17 cellular contexts compared by ENCODE assay signal in genomic region chr1:89841507-89841906, GRCh38. TPM values are rescaled to one million over a fixed set of nuclear protein-coding genes. Genes with fewer than 3 reads are reported as not detected.
A peak's percentile ranks its signal among the peaks of the same experiment; 100 is the strongest.
DNase-seq lines count a peak whose midpoint lies in the region; ATAC-seq and TF ChIP-seq lines count a peak whose summit lies in the region.
"Had no signal": no experiment of that assay in that cellular context is flagged by ENCODE, and none has a peak within 500 bp of the region (broad histone marks: within the 10 kb centered on the region; RNA-seq: fewer than 3 reads in every experiment).

No MANE protein-coding gene starts in this region.

- ATAC-seq in body of pancreas (peak; percentile 27), right lobe of liver (peak in 3 of 4 donors; percentile 7 to 41 (median 21)), GM19452 (IDR thresholded peaks at IDR 0.05; ENCODE audit: unreplicated experiment) (no peak), GM21515 (IDR thresholded peaks at IDR 0.05; ENCODE audit: unreplicated experiment) (no peak)

- TF ChIP-seq POLR2A in body of pancreas (IDR thresholded peaks at IDR 0.05) (no peak), right lobe of liver (IDR thresholded peaks at IDR 0.05) (no peak)

- H2AFZ ChIP-seq in mammary epithelial cell (ENCODE audit: low read depth, low read length) = no peak overlapping the region

- no peaks in the 10 kb centered on the region for H4K20me1 ChIP-seq in mammary epithelial cell (ENCODE audit: insufficient read depth, low read length)

- H3K27me3 ChIP-seq in mammary epithelial cell (ENCODE audit: insufficient read depth, low read length) (no peaks in the 10 kb centered on the region), body of pancreas (no peaks in the 10 kb centered on the region), right lobe of liver (no peaks in the 10 kb centered on the region)

- H3K9me3 ChIP-seq in mammary epithelial cell (replicated peaks; ENCODE audit: insufficient read depth, low read length) = no peaks in the 10 kb centered on the region
- H3K9me3 ChIP-seq in body of pancreas = no peaks in the 10 kb centered on the region
- no peaks in the 10 kb centered on the region for H3K9me3 ChIP-seq in right lobe of liver

- H3K27ac ChIP-seq in mammary epithelial cell (ENCODE audit: insufficient read depth, low read depth, low read length) = no peak overlapping the region
- H3K27ac ChIP-seq in body of pancreas = peak overlapping the region in 3 of 4 donors; percentile 19 to 60 (median 52)
- H3K27ac ChIP-seq in right lobe of liver = peak overlapping the region in 2 of 3 donors; percentile 86 to 92

- POLR2A ChIA-PET in MCF 10A (lab: Yijun Ruan, JAX) = interaction anchor here (3.7 to 5.8 kb wide), 2 partner anchors 14 to 20 kb away, joined by 24 to 61 read pairs; partner anchors contain the start of gene LRRC8D

- H3K4me1 Mint-ChIP-seq in MCF 10A (ENCODE audit: insufficient read depth, unreplicated experiment) (peaks cover 19% of the 10 kb centered on the region), type B pancreatic cell (ENCODE audit: unreplicated experiment) (peaks cover 43% of the 10 kb centered on the region)

- H3K36me3 ChIP-seq in mammary epithelial cell (ENCODE audit: insufficient read depth, low read length) (no peaks in the 10 kb centered on the region), body of pancreas (replicated peaks in 1 of 2; ENCODE audit: insufficient read depth in 1 of 2, low read depth in 2 of 2) (no peaks in the 10 kb centered on the region), right lobe of liver (no peaks in the 10 kb centered on the region)

- H3K79me2 ChIP-seq in mammary epithelial cell (ENCODE audit: insufficient read depth, low read length) = peaks cover 31% of the 10 kb centered on the region

- CTCF ChIA-PET in MCF 10A (lab: Yijun Ruan, JAX) = interaction anchor here (2.9 to 4.0 kb wide), 4 partner anchors 17 to 148 kb away, joined by 13 to 48 read pairs (median 24); partner anchors contain the start of gene LRRC8D
- CTCF ChIA-PET in mammary epithelial cell (lab: Charles Lee; ENCODE audit: low non-redundant PET) = no interaction called here

- WGBS in mammary epithelial cell (ENCODE audit: low coverage, missing lambda C conversion rate) = 76% methylated on average over 2 of the region's 2 CpGs
- 25 to 51% methylated on average over 2 of the region's 2 CpGs for WGBS in body of pancreas, 2 donors
- 28% methylated on average over 2 of the region's 2 CpGs for WGBS in right lobe of liver (ENCODE audit: insufficient coverage, low coverage, low lambda C conversion rate, missing lambda C conversion rate)

- TF ChIP-seq CTCF in MCF 10A (IDR thresholded peaks at IDR 0.05; ENCODE audit: unreplicated experiment) (no peak), mammary epithelial cell (conservative IDR thresholded peaks at IDR 0.05 in 1 of 2, IDR thresholded peaks at IDR 0.05 in 1 of 2; ENCODE audit: extremely low read depth in 1 of 2, insufficient read depth in 1 of 2, low read depth in 1 of 2, low read length in 2 of 2) (no peak), body of pancreas (IDR thresholded peaks at IDR 0.05) (no peak), right lobe of liver (IDR thresholded peaks at IDR 0.05) (no peak), type B pancreatic cell (conservative IDR thresholded peaks at IDR 0.05) (no peak)

- H3K9me3 Mint-ChIP-seq in MCF 10A (ENCODE audit: unreplicated experiment) = no peaks in the 10 kb centered on the region
- no peaks in the 10 kb centered on the region for H3K9me3 Mint-ChIP-seq in type B pancreatic cell
- H3K9me3 Mint-ChIP-seq: CD4-positive, alpha-beta memory T cell; H9 had no signal

- no peak overlapping the region for H3K9ac ChIP-seq in mammary epithelial cell (ENCODE audit: insufficient read depth, low read length)

- H3K27me3 Mint-ChIP-seq in MCF 10A (ENCODE audit: insufficient read depth, unreplicated experiment) (no peaks in the 10 kb centered on the region), type B pancreatic cell (no peaks in the 10 kb centered on the region)
- H3K27me3 Mint-ChIP-seq: CD4-positive, alpha-beta memory T cell had no signal

- no peak overlapping the region for H3K4me3 ChIP-seq in mammary epithelial cell (replicated peaks in 1 of 3; ENCODE audit: insufficient read depth in 1 of 3, low read depth in 2 of 3, low read length in 3 of 3)
- no peak overlapping the region for H3K4me3 ChIP-seq in body of pancreas
- H3K4me3 ChIP-seq in right lobe of liver = no peak overlapping the region

- H3K36me3 Mint-ChIP-seq in MCF 10A (ENCODE audit: insufficient read depth, unreplicated experiment) (peaks cover 16% of the 10 kb centered on the region), type B pancreatic cell (peaks cover 22% of the 10 kb centered on the region)

- in situ Hi-C loops in mammary epithelial cell (cut with MboI; ENCODE audit: low sequenced_read_pairs in 2 of 2) = loop anchor here in 1 of 2 donors (10.0 kb wide), 1 partner anchor 113 kb away; no protein-coding TSS in a partner anchor

- peaks cover 15% of the 10 kb centered on the region for H3K4me1 ChIP-seq in mammary epithelial cell (ENCODE audit: insufficient read depth, low read length)
- H3K4me1 ChIP-seq in body of pancreas = peaks cover 33% of the 10 kb centered on the region
- peaks cover 0 to 38% (median 10%) of the 10 kb centered on the region in 4 donors for H3K4me1 ChIP-seq in right lobe of liver

- intact Hi-C loops in MCF 10A (cut with micrococcal nuclease) = no loop called here
- intact Hi-C loops in mammary epithelial cell (cut with micrococcal nuclease) = loop anchor here (5.0 kb wide), 1 partner anchor 51 kb away; no protein-coding TSS in a partner anchor
- intact Hi-C loops in body of pancreas (cut with DNase I) = no loop called here
- intact Hi-C loops in right lobe of liver (cut with DNase I) = no loop called here

- BruUV-seq in MCF 10A (replicated peaks; lab: Mats Ljungman, UMichigan) (no TSS peak), mammary epithelial cell (replicated peaks; lab: Mats Ljungman, UMichigan) (no TSS peak)

- DNase-seq in MCF 10A (ENCODE audit: unreplicated experiment) (no peak), mammary epithelial cell (no peak), body of pancreas (peak in 3 of 4 donors; percentile 17 to 40 (median 29)), right lobe of liver (no peak), type B pancreatic cell (ENCODE audit: extremely low spot score, unreplicated experiment) (no peak), HPDE6-E6E7 (ENCODE audit: extremely low spot score) (no peak)
- DNase-seq: CD4-positive, alpha-beta memory T cell; H9; Kasumi-1; NCI-H1417; NCI-H1930; NCI-H2171 treated with DMSO at 0.1 percent for 48 hours; NCI-H510A; NCI-H82; RPMI8226 had no signal

- no peak overlapping the region for H3K4me2 ChIP-seq in mammary epithelial cell (ENCODE audit: insufficient read depth, low read depth, low read length)

- dilution Hi-C loops in mammary epithelial cell (cut with HindIII; ENCODE audit: low sequenced_read_pairs) = no loop called here

- H3K27ac Mint-ChIP-seq in MCF 10A (ENCODE audit: low read depth, unreplicated experiment) (no peak overlapping the region), type B pancreatic cell (no peak overlapping the region)
- H3K27ac Mint-ChIP-seq: H9 had no signal

- peak overlapping the region; percentile 12 for H3K4me3 Mint-ChIP-seq in MCF 10A (ENCODE audit: unreplicated experiment)
- H3K4me3 Mint-ChIP-seq in type B pancreatic cell = peak overlapping the region; percentile 41

RNA-seq across cellular contexts. Expression of gene LRRC8D, which starts 20.7 kb away (rescaled TPM):
- total RNA-seq in MCF 10A (2022) = 42.0 and 43.7 TPM in 2 replicates
- 10 to 100 TPM; 39.5 to 47.7 TPM for total RNA-seq in mammary epithelial cell
- 44.9 TPM for polyA plus RNA-seq in mammary epithelial cell
- 20.7 TPM for polyA minus RNA-seq in mammary epithelial cell
- total RNA-seq in body of pancreas = 10 to 100 TPM in 1 of 2 donors, 1 to 10 TPM in 1; 7.6 to 13.0 TPM
- total RNA-seq in right lobe of liver = 10 to 100 TPM; 11.5 to 22.1 (median 19.3) TPM
- 31.1 and 31.9 TPM in 2 replicates for total RNA-seq in type B pancreatic cell (ENCODE audit: low replicate concordance)

Comparison
In these comparisons a context has a peak if more than half of its experiments do, and no peak if none do; other contexts are left out.
1. DNase-seq: peak in body of pancreas (3 of 4); none in MCF 10A (single experiment), mammary epithelial cell (single experiment), right lobe of liver (0 of 3), type B pancreatic cell (single experiment) and HPDE6-E6E7 (single experiment).
2. ATAC-seq: peak in body of pancreas (single experiment) and right lobe of liver (3 of 4); none in GM19452 (single experiment) and GM21515 (single experiment).